28 cellular contexts compared by ENCODE assay signal in genomic region chr3:85627899-85628298, GRCh38.
DNase-seq lines count a peak whose midpoint lies in the region; ATAC-seq and TF ChIP-seq lines count a peak whose summit lies in the region.
"Had no signal": no experiment of that assay in that cellular context is flagged by ENCODE, and none has a peak within 500 bp of the region (broad histone marks: within the 10 kb centered on the region; RNA-seq: fewer than 3 reads in every experiment).

No MANE protein-coding gene starts in this region.

- H3F3A ChIP-seq in neural cell (ENCODE audit: insufficient read depth, low read length, poor library complexity, severe bottlenecking), result no peaks in the 10 kb centered on the region

- intact Hi-C loops in breast epithelium (cut with DNase I; ENCODE audit: low total_unique reads), result no loop called here

- H3K9ac ChIP-seq in neural cell (ENCODE audit: low read length), result no peak overlapping the region

- H3K36me3 ChIP-seq in neural cell (ENCODE audit: insufficient read depth, low read length) (no peaks in the 10 kb centered on the region), breast epithelium (no peaks in the 10 kb centered on the region)
- H3K36me3 ChIP-seq: MG63, SJSA1 had no signal

- no peaks in the 10 kb centered on the region for H3K4me1 ChIP-seq in breast epithelium
- H3K4me1 ChIP-seq: SJSA1 had no signal

- no peak for ATAC-seq in HG02588 (IDR thresholded peaks at IDR 0.05; ENCODE audit: unreplicated experiment)
- ATAC-seq: CD8-positive, alpha-beta T cell; T-cell had no signal

- DNase-seq in NCI-H1105 treated with DMSO at 0.1 percent for 48 hours (lab: John Stamatoyannopoulos, UW), result peak; percentile 42
- no peak for DNase-seq in NCI-H1105 (lab: John Stamatoyannopoulos, UW)
- peak; percentile 90 for DNase-seq in NCI-H2107 treated with DMSO at 0.1 percent for 48 hours (lab: John Stamatoyannopoulos, UW; ENCODE audit: unreplicated experiment)
- peak; percentile 3 for DNase-seq in NCI-H345 treated with DMSO at 0.1 percent for 48 hours (lab: John Stamatoyannopoulos, UW; ENCODE audit: unreplicated experiment)
- no peak for DNase-seq in GOT3 (lab: John Stamatoyannopoulos, UW)
- no peak for DNase-seq in breast epithelium (ENCODE audit: low spot score in 2 of 2)
- DNase-seq: CD8-positive, alpha-beta T cell; DMS 273 treated with DMSO at 0.1 percent for 48 hours; DMS79; EL; GDM1; H7; IMR-90; KG1; MG63; NCI-H1436 treated with DMSO at 0.1 percent for 48 hours; NCI-H2029; NCI-H2171 treated with DMSO at 0.1 percent for 48 hours; NCI-H510A; NCI-H774; Right ventricle myocardium superior; RPMI8226; T-cell had no signal

- H3K27ac ChIP-seq in neural cell (ENCODE audit: low read length) (no peak overlapping the region), breast epithelium (no peak overlapping the region)
- H3K27ac ChIP-seq: 22Rv1, C4-2B, SJSA1 had no signal

- no peak for TF ChIP-seq POLR2A in breast epithelium (IDR thresholded peaks at IDR 0.05)

- TF ChIP-seq EP300 in neural cell (conservative IDR thresholded peaks at IDR 0.05; ENCODE audit: poor library complexity, severe bottlenecking), result peak; percentile 38

- no peak overlapping the region for H2AFZ ChIP-seq in neural cell (ENCODE audit: low read depth, low read length)

- no peak overlapping the region for H3K4me2 ChIP-seq in neural cell (ENCODE audit: low read length)

- TF ChIP-seq CTCF in neural cell (IDR thresholded peaks at IDR 0.05; ENCODE audit: poor library complexity, severe bottlenecking) (no peak), breast epithelium (IDR thresholded peaks at IDR 0.05) (no peak)

- H3K9me3 ChIP-seq in neural cell (ENCODE audit: low read length), result no peaks in the 10 kb centered on the region
- H3K9me3 ChIP-seq in breast epithelium, result no peaks in the 10 kb centered on the region
- H3K9me3 ChIP-seq: MG63, SJSA1 had no signal

- H3K27me3 ChIP-seq in neural cell (ENCODE audit: insufficient read depth, low read depth, low read length) (no peaks in the 10 kb centered on the region), breast epithelium (no peaks in the 10 kb centered on the region)
- H3K27me3 ChIP-seq: MG63, SJSA1 had no signal

- TF ChIP-seq RAD21 in neural cell (conservative IDR thresholded peaks at IDR 0.05), result no peak

- no peaks in the 10 kb centered on the region for H4K20me1 ChIP-seq in neural cell (ENCODE audit: insufficient read depth)

- H3K79me2 ChIP-seq in neural cell (replicated peaks; ENCODE audit: insufficient read depth, low read length), result no peaks in the 10 kb centered on the region

- H3K4me3 ChIP-seq in neural cell (ENCODE audit: low read length) (no peak overlapping the region), breast epithelium (no peak overlapping the region)
- H3K4me3 ChIP-seq: MG63, SJSA1 had no signal

- H3K9me2 ChIP-seq in neural cell (ENCODE audit: insufficient read depth, low read length), result no peaks in the 10 kb centered on the region

TF ChIP-seq in neural cell, 6 proteins besides CTCF, POLR2A, EP300 and RAD21:
- TF ChIP-seq REST (IDR thresholded peaks at IDR 0.05; ENCODE audit: borderline replicate concordance) (peak; percentile 76), TAF1 (IDR thresholded peaks at IDR 0.05; ENCODE audit: low read depth) (no peak), POLR2AphosphoS5 (IDR thresholded peaks at IDR 0.05) (peak; percentile 78)

Comparison
In these comparisons a context has a peak if more than half of its experiments do, and no peak if none do; other contexts are left out.
1. DNase-seq: peak in NCI-H1105 treated with DMSO at 0.1 percent for 48 hours (single experiment), NCI-H2107 treated with DMSO at 0.1 percent for 48 hours (single experiment) and NCI-H345 treated with DMSO at 0.1 percent for 48 hours (single experiment); none in NCI-H1105 (single experiment), GOT3 (single experiment) and breast epithelium (0 of 2).